In the genomic region with DNA sequence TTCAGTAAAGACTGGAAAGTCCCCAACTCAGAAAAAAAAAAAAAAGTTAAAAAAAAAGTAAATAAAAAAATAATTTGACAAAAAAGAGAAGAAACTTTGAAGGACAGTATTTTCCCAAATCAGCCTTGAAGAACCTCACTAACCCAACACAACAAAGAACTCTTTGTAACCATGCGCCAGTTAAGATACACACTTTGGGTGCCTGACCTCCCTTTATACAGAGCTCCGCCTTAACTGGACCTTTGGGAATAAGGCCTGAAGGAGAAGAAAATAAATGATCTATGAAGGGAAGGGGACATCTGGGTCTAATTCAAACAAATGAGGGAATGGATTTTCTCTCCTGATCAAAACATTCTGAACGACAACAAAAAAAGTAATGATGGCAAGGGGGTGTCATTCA, we compare ENCODE assay signal across 17 cellular contexts. TPM values are rescaled to one million over a fixed set of nuclear protein-coding genes. Genes with fewer than 3 reads are reported as not detected.
DNase-seq lines count a peak whose midpoint lies in the region; ATAC-seq and TF ChIP-seq lines count a peak whose summit lies in the region.
"Had no signal": no experiment of that assay in that cellular context is flagged by ENCODE, and none has a peak within 500 bp of the region (broad histone marks: within the 10 kb centered on the region; RNA-seq: fewer than 3 reads in every experiment).

No MANE protein-coding gene starts in this region.

- no peak for TF ChIP-seq CTCF in HEK293 (tag by site-specific recombination; IDR thresholded peaks at IDR 0.05)
- TF ChIP-seq CTCF in nephron (IDR thresholded peaks at IDR 0.05; ENCODE audit: unreplicated experiment in 3 of 3), result no peak
- TF ChIP-seq CTCF in type B pancreatic cell (conservative IDR thresholded peaks at IDR 0.05), result no peak

- H3K36me3 ChIP-seq in HEK293 (ENCODE audit: control insufficient read depth in 2 of 2, insufficient read depth in 1 of 2, low read length in 2 of 2) (peaks cover 1 to 2% of the 10 kb centered on the region in 2 experiments; a peak in 2 of 3 replicates), adipocyte (ENCODE audit: control insufficient read depth, insufficient read depth, low read length, severe bottlenecking) (peaks cover 8% of the 10 kb centered on the region)
- H3K36me3 ChIP-seq: BE2C had no signal

- no peaks in the 10 kb centered on the region for H3K9me3 Mint-ChIP-seq in nephron
- no peaks in the 10 kb centered on the region for H3K9me3 Mint-ChIP-seq in type B pancreatic cell
- no peaks in the 10 kb centered on the region for H3K9me3 Mint-ChIP-seq in stimulated activated naive CD8-positive, alpha-beta T cell treated with anti-CD3 and anti-CD28 coated beads, Interleukin-15, amount 100 ng/mL, for 72 hours
- H3K9me3 Mint-ChIP-seq: CD4-positive, CD25-positive, alpha-beta regulatory T cell; HFFc6 had no signal

- H3K36me3 Mint-ChIP-seq in nephron (ENCODE audit: low read depth) (peaks cover 9% of the 10 kb centered on the region), type B pancreatic cell (peaks cover 7% of the 10 kb centered on the region)

- H3K9me3 ChIP-seq in HEK293 (ENCODE audit: control insufficient read depth, insufficient read depth, low read depth, low read length) (no peaks in the 10 kb centered on the region), adipocyte (ENCODE audit: control insufficient read depth, low read length) (no peaks in the 10 kb centered on the region)
- H3K9me3 ChIP-seq: BE2C had no signal

- H3K27ac Mint-ChIP-seq in nephron (peak overlapping the region in 1 of 3 experiments; percentile 48), type B pancreatic cell (peak overlapping the region; percentile 32)
- no peak overlapping the region for H3K27ac Mint-ChIP-seq in stimulated activated naive CD8-positive, alpha-beta T cell treated with anti-CD3 and anti-CD28 coated beads, Interleukin-15, amount 100 ng/mL, for 72 hours
- H3K27ac Mint-ChIP-seq: CD4-positive, CD25-positive, alpha-beta regulatory T cell; HFFc6 had no signal

- CTCF ChIA-PET in HEK293 (lab: Yijun Ruan, JAX), result interaction anchor here (0.7 to 2.4 kb wide), 4 partner anchors 14 to 692 kb away, joined by 3 to 17 read pairs (median 4); a partner anchor contains a TSS

- peak overlapping the region; percentile 51 for H3K9ac ChIP-seq in adipocyte (ENCODE audit: low read length)
- H3K9ac ChIP-seq: KMS-11 had no signal

- H3K4me1 ChIP-seq in HEK293 (ENCODE audit: control insufficient read depth, insufficient read depth, low read length), result no peaks in the 10 kb centered on the region
- peaks cover 30% of the 10 kb centered on the region for H3K4me1 ChIP-seq in adipocyte (ENCODE audit: control insufficient read depth, insufficient read depth, low read length)
- H3K4me1 ChIP-seq: BE2C had no signal

- no peak overlapping the region for H3K4me3 ChIP-seq in HEK293 (ENCODE audit: low read depth, low read length)
- H3K4me3 ChIP-seq in adipocyte (ENCODE audit: low read length), result no peak overlapping the region

- no peaks in the 10 kb centered on the region for H3K27me3 Mint-ChIP-seq in nephron (ENCODE audit: low read depth)
- no peaks in the 10 kb centered on the region for H3K27me3 Mint-ChIP-seq in type B pancreatic cell
- no peaks in the 10 kb centered on the region for H3K27me3 Mint-ChIP-seq in stimulated activated naive CD8-positive, alpha-beta T cell treated with anti-CD3 and anti-CD28 coated beads, Interleukin-15, amount 100 ng/mL, for 72 hours
- H3K27me3 Mint-ChIP-seq: CD4-positive, CD25-positive, alpha-beta regulatory T cell had no signal

- no peak overlapping the region for H3K27ac ChIP-seq in HEK293 (ENCODE audit: extremely low read depth, low read depth, low read length)
- H3K27ac ChIP-seq: KMS-11 had no signal

- no peak for ATAC-seq in HG02763 (IDR thresholded peaks at IDR 0.05; ENCODE audit: unreplicated experiment)
- ATAC-seq in stimulated activated naive CD8-positive, alpha-beta T cell treated with anti-CD3 and anti-CD28 coated beads, Interleukin-15, amount 100 ng/mL, for 72 hours, result no peak
- no peak for ATAC-seq in GM18858 (IDR thresholded peaks at IDR 0.05; ENCODE audit: unreplicated experiment)

- POLR2A ChIA-PET in HEK293 (lab: Yijun Ruan, JAX), result no interaction called here

- no peaks in the 10 kb centered on the region for H3K27me3 ChIP-seq in adipocyte (replicated peaks; ENCODE audit: control insufficient read depth, insufficient read depth, low read length)
- H3K27me3 ChIP-seq: BE2C had no signal

- H3K4me1 Mint-ChIP-seq in nephron, result peaks cover 21% of the 10 kb centered on the region
- peaks cover 29% of the 10 kb centered on the region for H3K4me1 Mint-ChIP-seq in type B pancreatic cell (ENCODE audit: unreplicated experiment)
- H3K4me1 Mint-ChIP-seq in stimulated activated naive CD8-positive, alpha-beta T cell treated with anti-CD3 and anti-CD28 coated beads, Interleukin-15, amount 100 ng/mL, for 72 hours, result peaks cover 20% of the 10 kb centered on the region

- DNase-seq in adipocyte (ENCODE audit: low read depth) (no peak), type B pancreatic cell (ENCODE audit: extremely low spot score, unreplicated experiment) (no peak)
- no peak for DNase-seq in stimulated activated naive CD8-positive, alpha-beta T cell treated with anti-CD3 and anti-CD28 coated beads, Interleukin-15, amount 100 ng/mL, for 72 hours
- DNase-seq: ACHN; BE2C; C1 segment of cervical spinal cord; Calu3; CD4-positive, CD25-positive, alpha-beta regulatory T cell; DMS79 treated with DMSO at 0.1 percent for 48 hours; GF-D8; HCEC 1CT; HFFc6 had no signal

- H3K4me3 Mint-ChIP-seq in nephron (peak overlapping the region in 2 of 3 experiments; percentile 56), type B pancreatic cell (peak overlapping the region; percentile 56)
- no peak overlapping the region for H3K4me3 Mint-ChIP-seq in stimulated activated naive CD8-positive, alpha-beta T cell treated with anti-CD3 and anti-CD28 coated beads, Interleukin-15, amount 100 ng/mL, for 72 hours
- H3K4me3 Mint-ChIP-seq: HFFc6 had no signal

TF ChIP-seq in HEK293, 187 proteins besides CTCF, POLR2A, EP300 and RAD21:
- no peak for TF ChIP-seq ZNF24 (tag by site-specific recombination; IDR thresholded peaks at IDR 0.05)
- TF ChIP-seq, protein P1, sequence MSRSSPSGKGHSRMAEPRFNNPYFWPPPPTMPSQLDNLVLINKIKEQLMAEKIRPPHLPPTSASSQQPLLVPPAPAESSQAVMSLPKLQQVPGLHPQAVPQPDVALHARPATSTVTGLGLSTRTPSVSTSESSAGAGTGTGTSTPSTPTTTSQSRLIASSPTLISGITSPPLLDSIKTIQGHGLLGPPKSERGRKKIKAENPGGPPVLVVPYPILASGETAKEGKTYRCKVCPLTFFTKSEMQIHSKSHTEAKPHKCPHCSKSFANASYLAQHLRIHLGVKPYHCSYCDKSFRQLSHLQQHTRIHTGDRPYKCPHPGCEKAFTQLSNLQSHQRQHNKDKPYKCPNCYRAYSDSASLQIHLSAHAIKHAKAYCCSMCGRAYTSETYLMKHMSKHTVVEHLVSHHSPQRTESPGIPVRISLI (tag by site-specific recombination; IDR thresholded peaks at IDR 0.05), result 0 out of 2 replicates have a peak, but pooled peaks have one; percentile 55
TF ChIP-seq in HEK293: peak in this region for 1.

RNA-seq across cellular contexts. Expression of a gene that starts 2.2 kb away (rescaled TPM):
- 46.0 and 83.6 TPM in 2 replicates for total RNA-seq in type B pancreatic cell (ENCODE audit: low replicate concordance)

RNA-seq across cellular contexts. Expression of a gene that starts 48.0 kb away (rescaled TPM):
- total RNA-seq in type B pancreatic cell (ENCODE audit: low replicate concordance), result 33.3 and 34.0 TPM in 2 replicates

Comparison
In these comparisons a context has a peak if more than half of its experiments do, and no peak if none do; other contexts are left out.
1. H3K4me3 Mint-ChIP-seq: peak in nephron (2 of 3) and type B pancreatic cell (single experiment); none in stimulated activated naive CD8-positive, alpha-beta T cell treated with anti-CD3 and anti-CD28 coated beads, Interleukin-15, amount 100 ng/mL, for 72 hours (0 of 2).